12 cellular contexts compared by ENCODE assay signal in genomic region chr2:227387583-227387982, GRCh38. TPM values are rescaled to one million over a fixed set of nuclear protein-coding genes. Genes with fewer than 3 reads are reported as not detected.
DNase-seq lines count a peak whose midpoint lies in the region; ATAC-seq, FAIRE-seq and TF ChIP-seq lines count a peak whose summit lies in the region.
"Not testable (repeated sequence)": the region's sequence is repeated elsewhere in the genome, so short reads cannot be mapped to it uniquely, and the experiment has no call there.
"Had no signal": no experiment of that assay in that cellular context is flagged by ENCODE, and none has a peak within 500 bp of the region (broad histone marks: within the 10 kb centered on the region; RNA-seq: fewer than 3 reads in every experiment).

Gene SCYGR1 (minus strand): TSS chr2:227387949. CDS start chr2:227387949, 0 bp downstream.

- peak within 1 kb of the TSS; percentile 78 for H2BK120ac ChIP-seq in IMR-90 (ENCODE audit: low read depth, low read length)
- H2BK120ac ChIP-seq in neuronal stem cell (ENCODE audit: low read depth, low read length), result not testable (repeated sequence)

- peak within 1 kb of the TSS; percentile 7; the same call in 1 of the 2 replicates for H3K56ac ChIP-seq in IMR-90 (ENCODE audit: extremely low read depth, insufficient read depth, low read length)

- H3K27me3 ChIP-seq in DND-41 (ENCODE audit: insufficient read depth, low read length, poor library complexity); IMR-90 (ENCODE audit: control insufficient read depth, insufficient read depth, low read length); GM12878 (replicated peaks in 1 of 2; ENCODE audit: control insufficient read depth in 2 of 2, insufficient read depth in 2 of 2, low read length in 1 of 2); keratinocyte (ENCODE audit: control insufficient read depth, extremely low read depth, insufficient read depth, low read length); neuronal stem cell (ENCODE audit: control insufficient read depth in 3 of 3, insufficient read depth in 3 of 3, low read depth in 1 of 3, low read length in 3 of 3): not testable (repeated sequence)

- H2AK5ac ChIP-seq in IMR-90 (ENCODE audit: low read depth, low read length), result peak within 1 kb of the TSS; percentile 41; the same call in 1 of the 2 replicates
- not testable (repeated sequence) for H2AK5ac ChIP-seq in neuronal stem cell (ENCODE audit: low read depth, low read length)

- H2BK20ac ChIP-seq in IMR-90 (ENCODE audit: low read depth, low read length), result peak within 1 kb of the TSS; percentile 65

- H3K79me2 ChIP-seq in DND-41 (ENCODE audit: insufficient read depth, low read length); GM12878 (ENCODE audit: control insufficient read depth, insufficient read depth, low read length); keratinocyte (ENCODE audit: control insufficient read depth, insufficient read depth, low read length): not testable (repeated sequence)

- in situ Hi-C loops in IMR-90 (cut with MboI; ENCODE audit: low sequenced_read_pairs); GM12878 (cut with MboI): not testable (repeated sequence)

- not testable (repeated sequence) for FAIRE-seq in A549 (lab: Jason Lieb, UNC); GM12878 (lab: Jason Lieb, UNC); keratinocyte (lab: Jason Lieb, UNC)

- H4K8ac ChIP-seq in IMR-90 (ENCODE audit: low read depth in 2 of 2, low read length in 2 of 2), result peak within 1 kb of the TSS; percentile 73 to 76; a peak in 3 of 4 replicates
- not testable (repeated sequence) for H4K8ac ChIP-seq in neuronal stem cell (ENCODE audit: low read depth, low read length)

- H2BK12ac ChIP-seq in neuronal stem cell (ENCODE audit: low read length), result not testable (repeated sequence)

- TF ChIP-seq CTCF in A549 (IDR thresholded peaks at IDR 0.05); DND-41 (IDR thresholded peaks at IDR 0.05; ENCODE audit: borderline replicate concordance, extremely low read depth, low read length, poor library complexity, severe bottlenecking); IMR-90 (conservative IDR thresholded peaks at IDR 0.05; ENCODE audit: low read depth, low read length); RWPE1 (conservative IDR thresholded peaks at IDR 0.05; ENCODE audit: low read depth); GM12878 (IDR thresholded peaks at IDR 0.05 in 2 of 3, conservative IDR thresholded peaks at IDR 0.05 in 1 of 3; ENCODE audit: control insufficient read depth in 2 of 3, extremely low read depth in 1 of 3, insufficient read depth in 1 of 3, low read depth in 3 of 3, low read length in 3 of 3); keratinocyte (optimal IDR thresholded peaks at IDR 0.05 in 1 of 3, IDR thresholded peaks at IDR 0.05 in 1 of 3, conservative IDR thresholded peaks at IDR 0.05 in 1 of 3; ENCODE audit: extremely low read depth in 1 of 3, insufficient read depth in 2 of 3, low read length in 3 of 3): not testable (repeated sequence)

- POLR2A ChIA-PET in A549 (lab: Yijun Ruan, JAX) (interaction anchor here (1.2 kb wide), 1 partner anchor 20 kb away, joined by 3 read pairs; no protein-coding TSS in a partner anchor), GM12878 (lab: Charles Lee) (interaction anchor here (1.2 kb wide), 1 partner anchor 19 kb away, joined by 3 read pairs; no protein-coding TSS in a partner anchor)
- POLR2A ChIA-PET in IMR-90 (lab: Charles Lee; ENCODE audit: unreplicated experiment); RWPE1 (lab: Yijun Ruan, JAX; ENCODE audit: low non-redundant PET): not testable (repeated sequence)

- peak within 1 kb of the TSS; percentile 88 for H3K18ac ChIP-seq in IMR-90 (ENCODE audit: low read depth, low read length)
- peak within 1 kb of the TSS; percentile 4 for H3K18ac ChIP-seq in neuronal stem cell (ENCODE audit: low read length)

- H2BK15ac ChIP-seq in IMR-90 (ENCODE audit: low read depth, low read length), result peak within 1 kb of the TSS; percentile 77; the same call in 2 of the 3 replicates
- H2BK15ac ChIP-seq in neuronal stem cell (ENCODE audit: low read length), result not testable (repeated sequence)

- not testable (repeated sequence) for H3K14ac ChIP-seq in IMR-90 (replicated peaks; ENCODE audit: low read depth, low read length); neuronal stem cell (ENCODE audit: low read length)

- BruUV-seq in IMR-90 (replicated peaks; lab: Mats Ljungman, UMichigan); GM12878 (replicated peaks; lab: Mats Ljungman, UMichigan): not testable (repeated sequence)

- peak within 1 kb of the TSS; percentile 94 for H2BK5ac ChIP-seq in IMR-90 (ENCODE audit: low read depth, low read length, poor library complexity, severe bottlenecking)
- H2BK5ac ChIP-seq in neuronal stem cell (ENCODE audit: low read length), result not testable (repeated sequence)

- H3K4me3 ChIP-seq in A549; DND-41 (ENCODE audit: low read depth in 1 of 2, low read length in 2 of 2); IMR-90 (ENCODE audit: insufficient read depth, low read depth, low read length); GM12878; keratinocyte (ENCODE audit: control insufficient read depth in 2 of 3, extremely low read depth in 1 of 3, insufficient read depth in 2 of 3, low read depth in 1 of 3, low read length in 3 of 3); neuronal stem cell (ENCODE audit: low read length in 2 of 2): not testable (repeated sequence)

- TF ChIP-seq EP300 in A549 (IDR thresholded peaks at IDR 0.05); GM12878 (IDR thresholded peaks at IDR 0.05; ENCODE audit: borderline replicate concordance in 1 of 2, control insufficient read depth in 1 of 2, low read depth in 2 of 2, low read length in 2 of 2): not testable (repeated sequence)

- H3K36me3 ChIP-seq in DND-41 (ENCODE audit: insufficient read depth, low read length); IMR-90 (ENCODE audit: control insufficient read depth, insufficient read depth, low read length); GM12878 (ENCODE audit: control insufficient read depth in 2 of 2, insufficient read depth in 2 of 2, low read length in 1 of 2); keratinocyte (ENCODE audit: control insufficient read depth in 2 of 2, extremely low read depth in 1 of 2, insufficient read depth in 2 of 2, low read length in 2 of 2); neuronal stem cell (replicated peaks in 1 of 2; ENCODE audit: control insufficient read depth in 2 of 2, insufficient read depth in 2 of 2, low read length in 2 of 2): not testable (repeated sequence)

- H3K9me1 ChIP-seq in IMR-90 (ENCODE audit: insufficient read depth, low read length); keratinocyte (ENCODE audit: control insufficient read depth, extremely low read depth, insufficient read depth, low read length): not testable (repeated sequence)

- peak within 1 kb of the TSS; percentile 98 to 99 for H3K27ac ChIP-seq in A549
- H3K27ac ChIP-seq in DND-41 (ENCODE audit: low read length); GM12878 (ENCODE audit: control insufficient read depth, insufficient read depth); neuronal stem cell (replicated peaks; ENCODE audit: low read length): not testable (repeated sequence)
- H3K27ac ChIP-seq in IMR-90 (ENCODE audit: insufficient read depth, low read length), result peak within 1 kb of the TSS; percentile 93
- peak within 1 kb of the TSS; percentile 50 for H3K27ac ChIP-seq in RWPE1
- H3K27ac ChIP-seq in epithelial cell of prostate, result peak within 1 kb of the TSS; percentile 68
- peak within 1 kb of the TSS; percentile 59 for H3K27ac ChIP-seq in keratinocyte (ENCODE audit: control insufficient read depth, insufficient read depth, low read length)

- RAD21 ChIA-PET in GM12878 (lab: Charles Lee; ENCODE audit: unreplicated experiment), result interaction anchor here (0.8 kb wide), 1 partner anchor 378 kb away, joined by 3 read pairs; no protein-coding TSS in a partner anchor

- H4K20me1 ChIP-seq in DND-41 (ENCODE audit: insufficient read depth, low read length); IMR-90 (ENCODE audit: insufficient read depth, low read length); GM12878 (ENCODE audit: control insufficient read depth, insufficient read depth); keratinocyte (ENCODE audit: control insufficient read depth, extremely low read depth, insufficient read depth, low read length): not testable (repeated sequence)

- H3K4me2 ChIP-seq in A549 (peak within 1 kb of the TSS; percentile 64), keratinocyte (ENCODE audit: control insufficient read depth, extremely low read depth, insufficient read depth, low read depth, low read length) (peak within 1 kb of the TSS; percentile 29)
- H3K4me2 ChIP-seq in DND-41 (ENCODE audit: insufficient read depth, low read length); IMR-90 (ENCODE audit: low read depth, low read length); GM12878 (ENCODE audit: control insufficient read depth, insufficient read depth); neuronal stem cell (ENCODE audit: insufficient read depth, low read length, poor library complexity, severe bottlenecking): not testable (repeated sequence)

- H3K79me1 ChIP-seq in IMR-90 (ENCODE audit: low read depth in 1 of 2, low read length in 2 of 2); neuronal stem cell (ENCODE audit: low read depth, low read length): not testable (repeated sequence)

- not testable (repeated sequence) for DNase-seq in A549 (ENCODE audit: low read depth in 1 of 2, low spot score in 1 of 2); IMR-90; RWPE1 (ENCODE audit: low spot score); GM12878 (ENCODE audit: low read depth, low spot score); epithelial cell of prostate (ENCODE audit: low read depth, low spot score); keratinocyte (ENCODE audit: low read depth, low spot score); neuronal stem cell (ENCODE audit: low spot score)
- DNase-seq in DND-41, result peak; percentile 19

- H3K4me1 ChIP-seq in A549, result peaks cover 61% of the 10 kb centered on the region
- not testable (repeated sequence) for H3K4me1 ChIP-seq in DND-41 (ENCODE audit: insufficient read depth, low read length); IMR-90 (ENCODE audit: control insufficient read depth, insufficient read depth, low read length); GM12878 (ENCODE audit: control insufficient read depth, insufficient read depth, low read length); keratinocyte (ENCODE audit: control insufficient read depth, extremely low read depth, insufficient read depth, low read length); neuronal stem cell (ENCODE audit: control insufficient read depth in 2 of 2, insufficient read depth in 1 of 2, low read depth in 1 of 2, low read length in 2 of 2)

- H2AFZ ChIP-seq in DND-41 (ENCODE audit: low read depth, low read length); GM12878 (ENCODE audit: control insufficient read depth, low read depth, low read length); keratinocyte (ENCODE audit: control insufficient read depth, low read length); neuronal stem cell (ENCODE audit: low read length): not testable (repeated sequence)
- peak within 1 kb of the TSS; percentile 60 for H2AFZ ChIP-seq in IMR-90 (replicated peaks; ENCODE audit: low read length, poor library complexity)

- H4K5ac ChIP-seq in IMR-90 (ENCODE audit: low read depth, low read length), result peak within 1 kb of the TSS; percentile 97

- WGBS in A549 (ENCODE audit: missing lambda C conversion rate), result 86% methylated on average over 1 of the region's 7 CpGs
- no CpG with 5 or more reads among the region's 7 CpGs for WGBS in IMR-90 (ENCODE audit: extremely low coverage in 2 of 2, insufficient read length in 1 of 2), 2 experiments
- WGBS in GM12878 (ENCODE audit: insufficient coverage, insufficient replicate concordance, low lambda C conversion rate, missing lambda C conversion rate), result 59% methylated on average over 7 of the region's 7 CpGs
- no CpG with 5 or more reads among the region's 7 CpGs for WGBS in neuronal stem cell (ENCODE audit: extremely low coverage in 2 of 2, insufficient read length in 2 of 2, insufficient replicate concordance in 1 of 2), 2 donors

- peak within 1 kb of the TSS; percentile 21; the same call in 1 of the 2 replicates for H3K23ac ChIP-seq in IMR-90 (ENCODE audit: low read depth, low read length)
- H3K23ac ChIP-seq in neuronal stem cell (ENCODE audit: low read depth, low read length, poor library complexity), result not testable (repeated sequence)

- H3K9me3 ChIP-seq in A549; DND-41 (ENCODE audit: insufficient read depth, low read length, severe bottlenecking); IMR-90 (ENCODE audit: control insufficient read depth, insufficient read depth, low read length); GM12878 (replicated peaks; ENCODE audit: control insufficient read depth, insufficient read depth, low read length); keratinocyte (ENCODE audit: control insufficient read depth, low read depth, low read length); neuronal stem cell (replicated peaks in 1 of 2; ENCODE audit: control insufficient read depth in 2 of 2, insufficient read depth in 1 of 2, low read depth in 1 of 2, low read length in 2 of 2): not testable (repeated sequence)

- not testable (repeated sequence) for TF ChIP-seq POLR2A in A549 (IDR thresholded peaks at IDR 0.05; ENCODE audit: low read length); IMR-90 (IDR thresholded peaks at IDR 0.05; ENCODE audit: low read depth, low read length); GM12878 (IDR thresholded peaks at IDR 0.05; ENCODE audit: low read depth, low read length)

- peak within 1 kb of the TSS; percentile 92 for H4K91ac ChIP-seq in IMR-90 (ENCODE audit: insufficient read depth, low read depth, low read length)
- not testable (repeated sequence) for H4K91ac ChIP-seq in neuronal stem cell (ENCODE audit: low read depth, low read length, poor library complexity)

- peak within 1 kb of the TSS; percentile 71 for H3K4ac ChIP-seq in IMR-90 (ENCODE audit: low read depth, low read length)
- H3K4ac ChIP-seq in neuronal stem cell (ENCODE audit: low read length), result not testable (repeated sequence)

- not testable (repeated sequence) for H2AK9ac ChIP-seq in IMR-90 (replicated peaks; ENCODE audit: low read depth, low read length, poor library complexity)

- CTCF ChIA-PET in A549 (lab: Yijun Ruan, JAX), result interaction anchor here (1.1 to 1.9 kb wide), 2 partner anchors 9 to 18 kb away, joined by 5 to 9 read pairs; partner anchors contain the start of gene TM4SF20
- CTCF ChIA-PET in IMR-90 (lab: Yijun Ruan, JAX), result interaction anchor here (1.3 kb wide), 1 partner anchor 39 kb away, joined by 4 read pairs; no protein-coding TSS in a partner anchor
- CTCF ChIA-PET in RWPE1 (lab: Yijun Ruan, JAX), result not testable (repeated sequence)
- CTCF ChIA-PET in GM12878 (lab: Yijun Ruan, JAX), result interaction anchor here (1.2 to 2.4 kb wide), 2 partner anchors 18 to 22 kb away, joined by 3 to 12 read pairs; no protein-coding TSS in a partner anchor

- dilution Hi-C loops in IMR-90 (cut with HindIII; ENCODE audit: low sequenced_read_pairs, unreplicated experiment); keratinocyte (cut with MboI; ENCODE audit: extremely low pct_ligation_motif_present, low sequenced_read_pairs): not testable (repeated sequence)

- H3K9ac ChIP-seq in DND-41 (ENCODE audit: low read depth, low read length); IMR-90 (ENCODE audit: low read depth, low read length); GM12878 (ENCODE audit: control insufficient read depth, insufficient read depth, low read length); keratinocyte (ENCODE audit: control insufficient read depth, extremely low read depth, insufficient read depth, low read length); neuronal stem cell (ENCODE audit: low read depth, low read length, poor library complexity): not testable (repeated sequence)

- intact Hi-C loops in IMR-90 (cut with micrococcal nuclease); GM12878 (cut with micrococcal nuclease; ENCODE audit: unreplicated experiment): not testable (repeated sequence)

- ATAC-seq in A549; IMR-90 (ENCODE audit: low read depth); GM12878: not testable (repeated sequence)
- peak; percentile 29; the same call in 1 of the 3 replicates for ATAC-seq in DND-41 (ENCODE audit: insufficient read depth, low read depth)

- TF ChIP-seq RAD21 in A549 (conservative IDR thresholded peaks at IDR 0.05 in 1 of 2, IDR thresholded peaks at IDR 0.05 in 1 of 2); IMR-90 (IDR thresholded peaks at IDR 0.05; ENCODE audit: low read length); GM12878 (IDR thresholded peaks at IDR 0.05; ENCODE audit: insufficient read depth, low read depth, low read length): not testable (repeated sequence)

- SMC1A ChIA-PET in GM12878 (lab: Charles Lee; ENCODE audit: uncharacterized antibody, unreplicated experiment), result not testable (repeated sequence)

RNA-seq across cellular contexts. Expression of gene SCYGR1, which starts in this region (rescaled TPM):
- not detected in 2 replicates for polyA plus RNA-seq in A549 (2011; rRNA removed)
- not detected in 2 replicates for polyA plus RNA-seq in A549 (2012; cell fraction: cytosol; rRNA removed)
- not detected in 2 replicates for polyA plus RNA-seq in A549 (2012; cell fraction: nucleus; rRNA removed)
- polyA plus RNA-seq in A549 (2017; fragmentation: RNase III; extraction: RNeasy Plus Mini Kit Qiagen cat#74134 plus additional on column Dnase treatment), result not detected in 3 replicates
- not detected in 2 replicates for polyA minus RNA-seq in A549 (2011; rRNA and poly(A)+ RNA removed)
- total RNA-seq in IMR-90 (2012; rRNA removed), result not detected in 2 replicates
- polyA plus RNA-seq in IMR-90 (2012; rRNA removed), result not detected in 2 replicates
- not detected in 2 replicates for polyA plus RNA-seq in IMR-90 (2012; cell fraction: cytosol; rRNA removed)
- not detected in 2 replicates for polyA plus RNA-seq in IMR-90 (2012; cell fraction: nucleus; rRNA removed; ENCODE audit: low replicate concordance)
- not detected in 2 replicates for total RNA-seq in GM12878 (2013; cell fraction: nucleolus; rRNA removed)
- not detected in 2 replicates for total RNA-seq in GM12878 (2014; rRNA removed)
- total RNA-seq in GM12878 (2014; rRNA removed; fragmentation: Illumina TruSeq; extraction: Trizol), result not detected in 2 replicates
- not detected in 2 replicates for total RNA-seq in GM12878 (2021)
- polyA plus RNA-seq in GM12878 (2011; ENCODE audit: low read depth), result not detected
- polyA plus RNA-seq in GM12878 (2011; rRNA removed), result not detected in 2 replicates
- polyA plus RNA-seq in GM12878 (2011; cell fraction: cytosol; rRNA removed), result not detected in 2 replicates
- polyA plus RNA-seq in GM12878 (2011; cell fraction: nucleus; rRNA removed), result not detected in 2 replicates
- polyA plus RNA-seq in GM12878 (2012), result not detected in 2 replicates
- not detected in 2 replicates for polyA plus RNA-seq in GM12878 (2014; fragmentation: Illumina TruSeq; extraction: Trizol)
- not detected for polyA plus RNA-seq in GM12878 (2014; fragmentation: Nextera tagmentation; extraction: Ambion mirVana)
- not detected in 2 replicates for polyA plus RNA-seq in GM12878 (2014; rRNA removed)
- polyA plus RNA-seq in GM12878 (2016; fragmentation: Nextera tagmentation; extraction: Ambion mirVana), result not detected
- polyA minus RNA-seq in GM12878 (2011; rRNA and poly(A)+ RNA removed), result not detected in 2 replicates
- not detected in 2 replicates for polyA minus RNA-seq in GM12878 (2011; cell fraction: cytosol; rRNA and poly(A)+ RNA removed)
- polyA minus RNA-seq in GM12878 (2011; cell fraction: nucleus; rRNA and poly(A)+ RNA removed), result not detected in 2 replicates
- not detected in 3 replicates for polyA plus RNA-seq in keratinocyte
- not detected for polyA plus RNA-seq in keratinocyte (2011; ENCODE audit: low read depth)
- polyA plus RNA-seq in keratinocyte (2011; cell fraction: cytosol; rRNA removed), result not detected in 2 replicates
- not detected in 2 replicates for polyA plus RNA-seq in keratinocyte (2011; cell fraction: nucleus; rRNA removed)
- polyA plus RNA-seq in keratinocyte (2012; ENCODE audit: low replicate concordance), result not detected in 2 replicates
- not detected in 3 replicates for polyA minus RNA-seq in keratinocyte
- not detected for polyA minus RNA-seq in keratinocyte (2011; cell fraction: cytosol; rRNA and poly(A)+ RNA removed)
- not detected in 2 replicates for polyA minus RNA-seq in keratinocyte (2011; cell fraction: nucleus; rRNA and poly(A)+ RNA removed)
- polyA plus RNA-seq in neuronal stem cell (2013, experiment 1 of 2), result not detected
- polyA plus RNA-seq in neuronal stem cell (2013, experiment 2 of 2), result not detected
- total RNA-seq: CD4-positive, alpha-beta memory T cell; H4; K562; M059J had no signal
- polyA plus RNA-seq: CD4-positive, alpha-beta memory T cell; K562 had no signal
